In genomic region chr5:54310433-54311177, GRCh38 we compare ENCODE assay signal across 1 cellular context.
TF ChIP-seq lines count a peak whose summit lies in the region.

Gene ARL15, minus strand, starts transcription at chr5:54310573.

TF ChIP-seq in HepG2, 621 proteins besides CTCF, POLR2A, EP300 and RAD21 (continued from another document and continues in another):
- TF ChIP-seq ZNF407 (CRISPR knock-in tag; IDR thresholded peaks at IDR 0.05; ENCODE audit: not compliant biosample characterization) (peak; percentile 39), ZNF782 (CRISPR knock-in tag; IDR thresholded peaks at IDR 0.05; ENCODE audit: borderline replicate concordance) (no peak), ZFP36L1 (CRISPR knock-in tag; IDR thresholded peaks at IDR 0.05) (peak; percentile 44; the same call in 1 of the 2 replicates), ZNF333 (CRISPR knock-in tag; IDR thresholded peaks at IDR 0.05; ENCODE audit: borderline replicate concordance) (no peak), GFI1 (CRISPR knock-in tag; IDR thresholded peaks at IDR 0.05; ENCODE audit: borderline replicate concordance) (no peak), NR1H2 (CRISPR knock-in tag; IDR thresholded peaks at IDR 0.05; ENCODE audit: borderline replicate concordance, low read depth) (no peak; the same call in 1 of the 2 replicates), ATF3 (CRISPR knock-in tag; IDR thresholded peaks at IDR 0.05) (no peak), POGZ (CRISPR knock-in tag; IDR thresholded peaks at IDR 0.05) (no peak; the same call in none of the 2 replicates), ONECUT2 (CRISPR knock-in tag; IDR thresholded peaks at IDR 0.05) (no peak), SMC3 (IDR thresholded peaks at IDR 0.05; ENCODE audit: low read length) (no peak), ZNF432 (CRISPR knock-in tag; IDR thresholded peaks at IDR 0.05; ENCODE audit: borderline replicate concordance) (no peak), NRL (CRISPR knock-in tag; IDR thresholded peaks at IDR 0.05; ENCODE audit: borderline replicate concordance) (peak; percentile 31; the same call in 1 of the 2 replicates), NR0B2 (CRISPR knock-in tag; IDR thresholded peaks at IDR 0.05) (no peak), ZBTB2 (CRISPR knock-in tag; IDR thresholded peaks at IDR 0.05; ENCODE audit: low read depth) (no peak), ZNF790 (CRISPR knock-in tag; IDR thresholded peaks at IDR 0.05; ENCODE audit: borderline replicate concordance) (no peak; the same call in 1 of the 2 replicates), ZNF317 (CRISPR knock-in tag; IDR thresholded peaks at IDR 0.05) (no peak), ATF4 (CRISPR knock-in tag; IDR thresholded peaks at IDR 0.05) (peak in 1 of 2 experiments; percentile 26; a peak in 1 of 4 replicates), MXD3 (CRISPR knock-in tag; IDR thresholded peaks at IDR 0.05) (peak; percentile 67), SMAD9 (CRISPR knock-in tag; IDR thresholded peaks at IDR 0.05) (no peak), NFRKB (IDR thresholded peaks at IDR 0.05) (no peak), ZNF550 (CRISPR knock-in tag; IDR thresholded peaks at IDR 0.05; ENCODE audit: borderline replicate concordance) (no peak), ZFAT (CRISPR knock-in tag; conservative IDR thresholded peaks at IDR 0.05) (no peak), ATAD3A (CRISPR knock-in tag; IDR thresholded peaks at IDR 0.05) (no peak), SAP130 (CRISPR knock-in tag; IDR thresholded peaks at IDR 0.05; ENCODE audit: low read depth) (peak; percentile 47; the same call in 1 of the 2 replicates), ZNF251 (CRISPR knock-in tag; IDR thresholded peaks at IDR 0.05) (no peak), ZNF839 (CRISPR knock-in tag; IDR thresholded peaks at IDR 0.05; ENCODE audit: borderline replicate concordance) (no peak), MED8 (CRISPR knock-in tag; IDR thresholded peaks at IDR 0.05; ENCODE audit: insufficient replicate concordance) (no peak), ZNF296 (CRISPR knock-in tag; conservative IDR thresholded peaks at IDR 0.05) (no peak), THAP11 (CRISPR knock-in tag; IDR thresholded peaks at IDR 0.05) (peak; percentile 48), BCL3 (CRISPR knock-in tag; IDR thresholded peaks at IDR 0.05) (no peak), ZBTB10 (CRISPR knock-in tag; IDR thresholded peaks at IDR 0.05; ENCODE audit: borderline replicate concordance) (0 out of 2 replicates have a peak, but pooled peaks have one; percentile 21), MED1 (CRISPR knock-in tag; IDR thresholded peaks at IDR 0.05) (peak; percentile 11; the same call in 1 of the 2 replicates), HCFC1 (IDR thresholded peaks at IDR 0.05; ENCODE audit: low read depth, low read length) (no peak), SP4 (CRISPR knock-in tag; IDR thresholded peaks at IDR 0.05) (no peak), PCBP2 (optimal IDR thresholded peaks at IDR 0.05; ENCODE audit: low read depth, low read length, poor library complexity, severe bottlenecking) (no peak), KDM5B (CRISPR knock-in tag; IDR thresholded peaks at IDR 0.05; ENCODE audit: borderline replicate concordance) (peak; percentile 54; the same call in 1 of the 2 replicates), ZNF138 (CRISPR knock-in tag; IDR thresholded peaks at IDR 0.05; ENCODE audit: low read depth) (no peak), XBP1 (CRISPR knock-in tag; IDR thresholded peaks at IDR 0.05) (no peak), ZNF12 (CRISPR knock-in tag; IDR thresholded peaks at IDR 0.05) (0 out of 2 replicates have a peak, but pooled peaks have one; percentile 29), KAT8 (CRISPR knock-in tag; IDR thresholded peaks at IDR 0.05) (peak; percentile 68; the same call in 1 of the 2 replicates), ARID4A (CRISPR knock-in tag; IDR thresholded peaks at IDR 0.05; ENCODE audit: borderline replicate concordance) (peak; percentile 79; the same call in 1 of the 2 replicates), ZFP36L2 (CRISPR knock-in tag; IDR thresholded peaks at IDR 0.05) (no peak)
